In genomic region chr15:43229977-43230376, GRCh38 we compare ENCODE assay signal across 23 cellular contexts. TPM values are rescaled to one million over a fixed set of nuclear protein-coding genes. Genes with fewer than 3 reads are reported as not detected.
A peak's percentile ranks its signal among the peaks of the same experiment; 100 is the strongest.
DNase-seq lines count a peak whose midpoint lies in the region; ATAC-seq and TF ChIP-seq lines count a peak whose summit lies in the region.
"Had no signal": no experiment of that assay in that cellular context is flagged by ENCODE, and none has a peak within 500 bp of the region (broad histone marks: within the 10 kb centered on the region; RNA-seq: fewer than 3 reads in every experiment).

No MANE protein-coding gene starts in this region.

- H3K9me3 ChIP-seq in PC-9 (ENCODE audit: insufficient read depth, low read depth) = no peaks in the 10 kb centered on the region
- H3K9me3 ChIP-seq: HAP-1 had no signal

- intact Hi-C loops in PC-9 (cut with micrococcal nuclease; ENCODE audit: unreplicated experiment) = no loop called here

- peak overlapping the region; percentile 58 for H3K4me2 ChIP-seq in PC-9

- no peak for TF ChIP-seq CTCF in PC-9 (conservative IDR thresholded peaks at IDR 0.05)
- no peak for TF ChIP-seq CTCF in coronary artery (IDR thresholded peaks at IDR 0.05)

- POLR2A ChIA-PET in PC-9 (lab: Charles Lee; ENCODE audit: unreplicated experiment) = no interaction called here

- ATAC-seq in GM18858 (IDR thresholded peaks at IDR 0.05; ENCODE audit: unreplicated experiment) = no peak
- ATAC-seq in HG03342 (IDR thresholded peaks at IDR 0.05; ENCODE audit: unreplicated experiment) = no peak
- ATAC-seq: SK-N-SH treated with all-trans-retinoic acid at 6 μM for 48 hours had no signal

- no peaks in the 10 kb centered on the region for H4K20me1 ChIP-seq in PC-9 (ENCODE audit: insufficient read depth)

- no peaks in the 10 kb centered on the region for H3K36me3 ChIP-seq in PC-9 (ENCODE audit: low read depth)
- H3K36me3 ChIP-seq: cardiac muscle cell, HAP-1 had no signal

- H3K27me3 ChIP-seq in PC-9 (ENCODE audit: insufficient read depth, low read depth) = no peaks in the 10 kb centered on the region
- H3K27me3 ChIP-seq: cardiac muscle cell had no signal

- H3K4me1 ChIP-seq in PC-9 (replicated peaks; ENCODE audit: insufficient read depth) = peaks cover 42% of the 10 kb centered on the region
- H3K4me1 ChIP-seq: HAP-1, parathyroid adenoma had no signal

- H3K27ac ChIP-seq in PC-9 (peak overlapping the region; percentile 98), coronary artery (peak overlapping the region in 1 of 2 donors; percentile 58)
- H3K27ac ChIP-seq: C4-2B, cardiac muscle cell, parathyroid adenoma had no signal

- no peak overlapping the region for H3K4me3 ChIP-seq in PC-9
- no peak overlapping the region for H3K4me3 ChIP-seq in coronary artery
- H3K4me3 ChIP-seq: cardiac muscle cell, dorsolateral prefrontal cortex, HAP-1 had no signal

- H3F3A ChIP-seq in PC-9 (ENCODE audit: insufficient read depth, low read depth) = peaks cover 27% of the 10 kb centered on the region

- H3K79me2 ChIP-seq in PC-9 (ENCODE audit: low read depth) = no peaks in the 10 kb centered on the region
- H3K79me2 ChIP-seq: parathyroid adenoma had no signal

- CTCF ChIA-PET in PC-9 (lab: Charles Lee) = interaction anchor here (0.6 kb wide), 1 partner anchor 55 kb away, joined by 3 read pairs; no protein-coding TSS in a partner anchor

- DNase-seq in PC-9 (no peak), cerebellum (ENCODE audit: low spot score) (peak; percentile 17), hypothalamus (lab: John Stamatoyannopoulos, UW) (peak in 35 of 51 donors; percentile 2 to 76 (median 40)), superior temporal gyrus (ENCODE audit: extremely low spot score) (peak; percentile 50), coronary artery (ENCODE audit: low spot score) (no peak)
- DNase-seq: activated CD4-positive, alpha-beta T cell treated with anti-CD3 and anti-CD28 coated beads for 48 hours; activated naive CD4-positive, alpha-beta T cell treated with Interleukin-2 at 50 U/mL for 16 hours; activated T-cell treated with anti-CD3 and anti-CD28 coated beads, Interleukin-2, amount 50 U/mL, for 48 hours; NCI-H1048; NCI-H187; NCI-H2227 treated with DMSO at 0.1 percent for 48 hours; stimulated activated CD4-positive, alpha-beta T cell treated with anti-CD3 and anti-CD28 coated beads, Interleukin-15, amount 100 ng/mL, for 24 hours had no signal

- no peaks in the 10 kb centered on the region for H3K9me2 ChIP-seq in PC-9 (ENCODE audit: insufficient read depth)

- no TSS peak for BruUV-seq in PC-9 (replicated peaks; lab: Mats Ljungman, UMichigan)

- no peak overlapping the region for H2AFZ ChIP-seq in PC-9
- H2AFZ ChIP-seq: parathyroid adenoma had no signal

RNA-seq across cellular contexts. Expression of gene EPB42, which starts 9.2 kb away (rescaled TPM):
- total RNA-seq in PC-9 (2021) = not detected in 2 replicates
- 1.2 TPM for total RNA-seq in cerebellum
- total RNA-seq: activated CD8-positive, alpha-beta memory T cell treated with anti-CD3 and anti-CD28 coated beads for 36 hours; Daoy had no signal

RNA-seq across cellular contexts. Expression of gene TGM5, which starts 36.8 kb away (rescaled TPM):
- total RNA-seq in PC-9 (2021) = 0.39 and 1.7 TPM in 2 replicates
- not detected for total RNA-seq in cerebellum
- total RNA-seq: activated CD8-positive, alpha-beta memory T cell treated with anti-CD3 and anti-CD28 coated beads for 36 hours; cardiac muscle cell; Daoy; liver had no signal

RNA-seq across cellular contexts. Expression of gene CCNDBP1, which starts 44.8 kb away (rescaled TPM):
- total RNA-seq in PC-9 (2021) = 44.0 and 50.2 TPM in 2 replicates
- 25.5 TPM for total RNA-seq in cerebellum

Comparison
In these comparisons a context has a peak if more than half of its experiments do, and no peak if none do; other contexts are left out.
1. DNase-seq: peak in cerebellum (single experiment), hypothalamus (35 of 51) and superior temporal gyrus (single experiment); none in PC-9 (0 of 2) and coronary artery (single experiment).